In the genomic region with DNA sequence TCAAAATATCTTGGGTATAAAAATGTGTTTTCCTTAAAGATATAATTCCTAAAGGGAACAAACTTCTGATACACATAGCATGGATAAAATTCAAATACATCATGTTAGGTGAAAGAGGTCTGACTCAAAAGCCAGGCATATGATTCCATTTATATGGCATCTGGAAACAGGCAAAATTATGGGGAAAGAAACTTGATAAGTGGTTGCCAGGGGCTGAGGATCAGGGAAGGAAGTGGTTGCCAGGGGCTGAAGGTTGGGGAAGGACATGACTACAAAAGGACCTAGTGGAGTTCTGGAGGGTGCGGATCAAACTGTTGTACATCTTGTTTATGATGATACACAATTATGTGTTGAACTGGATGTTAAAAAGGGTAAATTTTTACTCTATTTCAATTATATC, we compare ENCODE assay signal across 17 cellular contexts. TPM values are rescaled to one million over a fixed set of nuclear protein-coding genes. Genes with fewer than 3 reads are reported as not detected.
DNase-seq lines count a peak whose midpoint lies in the region; ATAC-seq and TF ChIP-seq lines count a peak whose summit lies in the region.
"Had no signal": no experiment of that assay in that cellular context is flagged by ENCODE, and none has a peak within 500 bp of the region (broad histone marks: within the 10 kb centered on the region; RNA-seq: fewer than 3 reads in every experiment).

No MANE protein-coding gene starts in this region.

- TF ChIP-seq EP300 in stomach (IDR thresholded peaks at IDR 0.05) = no peak

- H3K9me3 Mint-ChIP-seq in activated naive CD8-positive, alpha-beta T cell treated with anti-CD3 and anti-CD28 coated beads, Interleukin-2, amount 10 ng/mL, durations not matched to agents 7 days and 5 days = no peaks in the 10 kb centered on the region
- H3K9me3 Mint-ChIP-seq in activated naive CD8-positive, alpha-beta T cell treated with anti-CD3 and anti-CD28 coated beads, Interleukin-2, amount 50 U/mL, for 24 hours = no peaks in the 10 kb centered on the region
- no peaks in the 10 kb centered on the region for H3K9me3 Mint-ChIP-seq in activated T-helper 1 cell treated with anti-CD3 and anti-CD28 coated beads, Interleukin-12 subunit alpha, Interleukin-12 subunit beta, Interleukin-2, Interleukin-4 antibody, amounts not matched to agents 30 ng/mL and 10 ng/mL and 1 ng/mL, durations not matched to agents 14 hours and 24 hours and 36 hours
- H3K9me3 Mint-ChIP-seq: activated naive CD4-positive, alpha-beta T cell treated with anti-CD3 and anti-CD28 coated beads for 36 hours; CD14-positive monocyte; dendritic cell treated with granulocyte-macrophage colony-stimulating factor and Interleukin-4, amounts not matched to agents 40 ng/mL and 50 ng/mL, for 4 days; H9 had no signal

- peaks cover 11% of the 10 kb centered on the region for H3K4me1 Mint-ChIP-seq in activated naive CD8-positive, alpha-beta T cell treated with anti-CD3 and anti-CD28 coated beads, Interleukin-2, amount 10 ng/mL, durations not matched to agents 7 days and 5 days
- peaks cover 14% of the 10 kb centered on the region for H3K4me1 Mint-ChIP-seq in activated naive CD8-positive, alpha-beta T cell treated with anti-CD3 and anti-CD28 coated beads, Interleukin-2, amount 50 U/mL, for 24 hours
- peaks cover 17% of the 10 kb centered on the region for H3K4me1 Mint-ChIP-seq in activated T-helper 1 cell treated with anti-CD3 and anti-CD28 coated beads, Interleukin-12 subunit alpha, Interleukin-12 subunit beta, Interleukin-2, Interleukin-4 antibody, amounts not matched to agents 30 ng/mL and 10 ng/mL and 1 ng/mL, durations not matched to agents 14 hours and 24 hours and 36 hours (ENCODE audit: low read depth)

- TF ChIP-seq CTCF in adrenal gland (IDR thresholded peaks at IDR 0.05) (no peak), hepatocyte (IDR thresholded peaks at IDR 0.05; ENCODE audit: poor library complexity) (no peak), stomach (IDR thresholded peaks at IDR 0.05) (no peak)

- POLR2A ChIA-PET in activated naive CD8-positive, alpha-beta T cell treated with anti-CD3 and anti-CD28 coated beads, Interleukin-2, amount 10 ng/mL, durations not matched to agents 7 days and 5 days (lab: Charles Lee) = no interaction called here

- H3K9me3 ChIP-seq in adrenal gland (replicated peaks in 1 of 3) (no peaks in the 10 kb centered on the region), hepatocyte (ENCODE audit: low read depth) (no peaks in the 10 kb centered on the region), stomach (no peaks in the 10 kb centered on the region)
- H3K9me3 ChIP-seq: spleen had no signal

- H3K4me2 ChIP-seq in hepatocyte = peak overlapping the region; percentile 3
- H3K4me2 ChIP-seq: KMS-11 had no signal

- ATAC-seq in activated naive CD8-positive, alpha-beta T cell treated with anti-CD3 and anti-CD28 coated beads, Interleukin-2, amount 10 ng/mL, durations not matched to agents 7 days and 5 days (ENCODE audit: low read depth) = no peak
- ATAC-seq in activated naive CD8-positive, alpha-beta T cell treated with anti-CD3 and anti-CD28 coated beads, Interleukin-2, amount 50 U/mL, for 24 hours = no peak
- no peak for ATAC-seq in GM21529 (IDR thresholded peaks at IDR 0.05; ENCODE audit: unreplicated experiment)
- ATAC-seq: esophagus mucosa had no signal

- H3K27me3 Mint-ChIP-seq in activated naive CD8-positive, alpha-beta T cell treated with anti-CD3 and anti-CD28 coated beads, Interleukin-2, amount 10 ng/mL, durations not matched to agents 7 days and 5 days = no peaks in the 10 kb centered on the region
- H3K27me3 Mint-ChIP-seq in activated naive CD8-positive, alpha-beta T cell treated with anti-CD3 and anti-CD28 coated beads, Interleukin-2, amount 50 U/mL, for 24 hours = no peaks in the 10 kb centered on the region
- no peaks in the 10 kb centered on the region for H3K27me3 Mint-ChIP-seq in activated T-helper 1 cell treated with anti-CD3 and anti-CD28 coated beads, Interleukin-12 subunit alpha, Interleukin-12 subunit beta, Interleukin-2, Interleukin-4 antibody, amounts not matched to agents 30 ng/mL and 10 ng/mL and 1 ng/mL, durations not matched to agents 14 hours and 24 hours and 36 hours (ENCODE audit: insufficient read depth)
- H3K27me3 Mint-ChIP-seq: dendritic cell treated with granulocyte-macrophage colony-stimulating factor and Interleukin-4, amounts not matched to agents 40 ng/mL and 50 ng/mL, for 4 days had no signal

- peak overlapping the region in 4 of 5 donors; percentile 49 to 78 (median 53) for H3K27ac ChIP-seq in adrenal gland
- H3K27ac ChIP-seq in hepatocyte = peak overlapping the region; percentile 77
- H3K27ac ChIP-seq in stomach = peak overlapping the region in 4 of 5 donors; percentile 39 to 68 (median 58)
- H3K27ac ChIP-seq: KMS-11 had no signal

- intact Hi-C loops in adrenal gland (cut with DNase I) = no loop called here
- intact Hi-C loops in stomach (cut with DNase I; ENCODE audit: low total_unique reads) = no loop called here
- intact Hi-C loops in activated T-helper 1 cell treated with anti-CD3 and anti-CD28 coated beads, Interleukin-12 subunit alpha, Interleukin-12 subunit beta, Interleukin-2, Interleukin-4 antibody, amounts not matched to agents 30 ng/mL and 10 ng/mL and 1 ng/mL, durations not matched to agents 14 hours and 24 hours and 36 hours (cut with micrococcal nuclease) = no loop called here

- H3K4me3 ChIP-seq in adrenal gland = no peak overlapping the region
- H3K4me3 ChIP-seq in hepatocyte = no peak overlapping the region
- H3K4me3 ChIP-seq in stomach = no peak overlapping the region
- H3K4me3 ChIP-seq: spleen had no signal

- DNase-seq in activated naive CD8-positive, alpha-beta T cell treated with anti-CD3 and anti-CD28 coated beads, Interleukin-2, amount 10 ng/mL, durations not matched to agents 7 days and 5 days = no peak
- DNase-seq in activated naive CD8-positive, alpha-beta T cell treated with anti-CD3 and anti-CD28 coated beads, Interleukin-2, amount 50 U/mL, for 24 hours = no peak
- DNase-seq in adrenal gland (peak in 1 of 7 donors; percentile 19), hepatocyte (ENCODE audit: low spot score) (peak; percentile 3), stomach (no peak), DMS153 (lab: John Stamatoyannopoulos, UW) (no peak)
- DNase-seq in activated T-helper 1 cell treated with anti-CD3 and anti-CD28 coated beads, Interleukin-12 subunit alpha, Interleukin-12 subunit beta, Interleukin-2, Interleukin-4 antibody, amounts not matched to agents 30 ng/mL and 10 ng/mL and 1 ng/mL, durations not matched to agents 14 hours and 24 hours and 36 hours (ENCODE audit: low spot score) = no peak
- DNase-seq: activated naive CD4-positive, alpha-beta T cell treated with anti-CD3 and anti-CD28 coated beads for 36 hours; DMS79 treated with DMSO at 0.1 percent for 48 hours; H9; posterior cingulate gyrus; spleen had no signal

- H3K9me2 ChIP-seq in hepatocyte (replicated peaks; ENCODE audit: insufficient read depth) = no peaks in the 10 kb centered on the region

- H3K27me3 ChIP-seq in adrenal gland (no peaks in the 10 kb centered on the region), hepatocyte (no peaks in the 10 kb centered on the region), stomach (no peaks in the 10 kb centered on the region)
- H3K27me3 ChIP-seq: spleen had no signal

- H3K36me3 Mint-ChIP-seq in activated naive CD8-positive, alpha-beta T cell treated with anti-CD3 and anti-CD28 coated beads, Interleukin-2, amount 10 ng/mL, durations not matched to agents 7 days and 5 days = peaks cover 17% of the 10 kb centered on the region
- peaks cover 13% of the 10 kb centered on the region for H3K36me3 Mint-ChIP-seq in activated naive CD8-positive, alpha-beta T cell treated with anti-CD3 and anti-CD28 coated beads, Interleukin-2, amount 50 U/mL, for 24 hours (ENCODE audit: low read depth)
- H3K36me3 Mint-ChIP-seq in activated T-helper 1 cell treated with anti-CD3 and anti-CD28 coated beads, Interleukin-12 subunit alpha, Interleukin-12 subunit beta, Interleukin-2, Interleukin-4 antibody, amounts not matched to agents 30 ng/mL and 10 ng/mL and 1 ng/mL, durations not matched to agents 14 hours and 24 hours and 36 hours (ENCODE audit: low read depth) = peaks cover 9% of the 10 kb centered on the region

- no peak overlapping the region for H2AFZ ChIP-seq in hepatocyte

- 80 to 89% (median 81%) methylated on average over 1 of the region's 1 CpG for WGBS in adrenal gland, 4 donors
- 86% methylated on average over 1 of the region's 1 CpG for WGBS in hepatocyte (ENCODE audit: low lambda C conversion rate, missing lambda C conversion rate)
- WGBS in stomach, 5 donors = 89 to 100% (median 97%) methylated on average over 1 of the region's 1 CpG

- H3K36me3 ChIP-seq in adrenal gland (replicated peaks in 1 of 2) (peaks cover 0 to 32% of the 10 kb centered on the region in 2 donors), hepatocyte (replicated peaks; ENCODE audit: insufficient read depth, low read depth) (peaks cover 3% of the 10 kb centered on the region), stomach (peaks cover 13 to 50% (median 41%) of the 10 kb centered on the region in 4 donors)

- peaks cover 14% of the 10 kb centered on the region for H3K79me2 ChIP-seq in hepatocyte

- H4K20me1 ChIP-seq in hepatocyte (ENCODE audit: insufficient read depth, poor library complexity, severe bottlenecking) = no peaks in the 10 kb centered on the region

- TF ChIP-seq POLR2A in adrenal gland (IDR thresholded peaks at IDR 0.05) (no peak), stomach (IDR thresholded peaks at IDR 0.05) (no peak)

- peak overlapping the region; percentile 54 for H3K27ac Mint-ChIP-seq in activated naive CD8-positive, alpha-beta T cell treated with anti-CD3 and anti-CD28 coated beads, Interleukin-2, amount 10 ng/mL, durations not matched to agents 7 days and 5 days
- H3K27ac Mint-ChIP-seq in activated naive CD8-positive, alpha-beta T cell treated with anti-CD3 and anti-CD28 coated beads, Interleukin-2, amount 50 U/mL, for 24 hours = no peak overlapping the region
- H3K27ac Mint-ChIP-seq in activated T-helper 1 cell treated with anti-CD3 and anti-CD28 coated beads, Interleukin-12 subunit alpha, Interleukin-12 subunit beta, Interleukin-2, Interleukin-4 antibody, amounts not matched to agents 30 ng/mL and 10 ng/mL and 1 ng/mL, durations not matched to agents 14 hours and 24 hours and 36 hours = no peak overlapping the region
- H3K27ac Mint-ChIP-seq: activated naive CD4-positive, alpha-beta T cell treated with anti-CD3 and anti-CD28 coated beads for 36 hours; dendritic cell treated with granulocyte-macrophage colony-stimulating factor and Interleukin-4, amounts not matched to agents 40 ng/mL and 50 ng/mL, for 4 days had no signal

- no peak overlapping the region for H3K4me3 Mint-ChIP-seq in activated naive CD8-positive, alpha-beta T cell treated with anti-CD3 and anti-CD28 coated beads, Interleukin-2, amount 10 ng/mL, durations not matched to agents 7 days and 5 days
- H3K4me3 Mint-ChIP-seq in activated naive CD8-positive, alpha-beta T cell treated with anti-CD3 and anti-CD28 coated beads, Interleukin-2, amount 50 U/mL, for 24 hours = no peak overlapping the region
- no peak overlapping the region for H3K4me3 Mint-ChIP-seq in activated T-helper 1 cell treated with anti-CD3 and anti-CD28 coated beads, Interleukin-12 subunit alpha, Interleukin-12 subunit beta, Interleukin-2, Interleukin-4 antibody, amounts not matched to agents 30 ng/mL and 10 ng/mL and 1 ng/mL, durations not matched to agents 14 hours and 24 hours and 36 hours
- H3K4me3 Mint-ChIP-seq: activated naive CD4-positive, alpha-beta T cell treated with anti-CD3 and anti-CD28 coated beads for 36 hours; CD14-positive monocyte; dendritic cell treated with granulocyte-macrophage colony-stimulating factor and Interleukin-4, amounts not matched to agents 40 ng/mL and 50 ng/mL, for 4 days; H9 had no signal

- H3K4me1 ChIP-seq in adrenal gland (replicated peaks in 1 of 2) (peaks cover 9 to 22% of the 10 kb centered on the region in 2 donors), hepatocyte (ENCODE audit: insufficient read depth) (peaks cover 32% of the 10 kb centered on the region), stomach (peaks cover 0 to 49% (median 30%) of the 10 kb centered on the region in 4 donors)

RNA-seq across cellular contexts. Expression of gene AMFR, which starts 55.2 kb away (rescaled TPM):
- total RNA-seq in activated naive CD8-positive, alpha-beta T cell treated with anti-CD3 and anti-CD28 coated beads, Interleukin-2, amount 10 ng/mL, durations not matched to agents 7 days and 5 days = 10 to 100 TPM; 50.0 to 55.5 TPM
- total RNA-seq in adrenal gland (100 to 1,000 TPM; 165 to 346 (median 217) TPM), hepatocyte (109 and 135 TPM in 2 replicates), stomach (100 to 1,000 TPM in 3 of 5 donors, 10 to 100 TPM in 2; 43.7 to 254 (median 102) TPM)
- polyA plus RNA-seq in adrenal gland (100 to 1,000 TPM in 1 of 3 donors, 10 to 100 TPM in 2; 40.3 to 117 (median 72.2) TPM), hepatocyte (56.2 and 67.2 TPM in 2 replicates), stomach (10 to 100 TPM; 16.8 to 30.9 (median 17.4) TPM)
- total RNA-seq in activated T-helper 1 cell treated with anti-CD3 and anti-CD28 coated beads, Interleukin-12 subunit alpha, Interleukin-12 subunit beta, Interleukin-2, Interleukin-4 antibody, amounts not matched to agents 30 ng/mL and 10 ng/mL and 1 ng/mL, durations not matched to agents 14 hours and 24 hours and 36 hours = 57.2 and 64.3 TPM in 2 replicates
